ENCODE assay signal across 17 cellular contexts in genomic region chr11:10670099-10670498, GRCh38. TPM values are rescaled to one million over a fixed set of nuclear protein-coding genes. Genes with fewer than 3 reads are reported as not detected.
DNase-seq lines count a peak whose midpoint lies in the region; ATAC-seq and TF ChIP-seq lines count a peak whose summit lies in the region.
"Had no signal": no experiment of that assay in that cellular context is flagged by ENCODE, and none has a peak within 500 bp of the region (broad histone marks: within the 10 kb centered on the region; RNA-seq: fewer than 3 reads in every experiment).

No MANE protein-coding gene starts in this region.

- peak overlapping the region; percentile 54 for H2AFZ ChIP-seq in ACC112 (ENCODE audit: low read length, unreplicated experiment)

- TF ChIP-seq POLR2A in prostate gland (IDR thresholded peaks at IDR 0.05) = no peak

- H3K27me3 ChIP-seq in ACC112 (ENCODE audit: insufficient read depth, low read length) = no peaks in the 10 kb centered on the region
- no peaks in the 10 kb centered on the region for H3K27me3 ChIP-seq in dorsolateral prefrontal cortex
- no peaks in the 10 kb centered on the region for H3K27me3 ChIP-seq in prostate gland (replicated peaks; ENCODE audit: insufficient read depth)
- H3K27me3 ChIP-seq: SJSA1 had no signal

- WGBS in prostate gland = 29% methylated on average over 4 of the region's 4 CpGs

- H3K4me3 ChIP-seq in ACC112 (ENCODE audit: low read depth, low read length) (no peak overlapping the region), dorsolateral prefrontal cortex (no peak overlapping the region), prostate gland (no peak overlapping the region)
- H3K4me3 ChIP-seq: SJSA1 had no signal

- TF ChIP-seq CTCF in dorsolateral prefrontal cortex (IDR thresholded peaks at IDR 0.05 in 54 of 56, conservative IDR thresholded peaks at IDR 0.05 in 2 of 56; ENCODE audit: low read depth in 1 of 56, partially characterized antibody in 56 of 56) (no peak), prostate gland (IDR thresholded peaks at IDR 0.05) (no peak)

- H3K4me1 ChIP-seq in ACC112 (ENCODE audit: control insufficient read depth, insufficient read depth, low read length, unreplicated experiment) (peaks cover 48% of the 10 kb centered on the region), prostate gland (replicated peaks) (peaks cover 3% of the 10 kb centered on the region)

- H3K9me3 ChIP-seq in prostate gland = no peaks in the 10 kb centered on the region
- H3K9me3 ChIP-seq: SJSA1 had no signal

- H3K36me3 ChIP-seq in ACC112 (ENCODE audit: insufficient read depth, low read length) (no peaks in the 10 kb centered on the region), prostate gland (no peaks in the 10 kb centered on the region)
- H3K36me3 ChIP-seq: SJSA1 had no signal

- intact Hi-C loops in dorsolateral prefrontal cortex (cut with DNase I) = no loop called here
- intact Hi-C loops in prostate gland (cut with DNase I) = no loop called here

- H3K27ac ChIP-seq in ACC112 (ENCODE audit: low read depth, low read length) = no peak overlapping the region
- peak overlapping the region in 35 of 59 donors; percentile 3 to 74 (median 38) for H3K27ac ChIP-seq in dorsolateral prefrontal cortex
- peak overlapping the region; percentile 29 to 41 for H3K27ac ChIP-seq in prostate gland
- H3K27ac ChIP-seq: SJSA1 had no signal

- H3K79me2 ChIP-seq in ACC112 (ENCODE audit: control insufficient read depth, insufficient read depth, low read length, unreplicated experiment) = no peaks in the 10 kb centered on the region

- no peak for ATAC-seq in GM19463 (IDR thresholded peaks at IDR 0.05; ENCODE audit: unreplicated experiment)
- no peak for ATAC-seq in GM19035 (IDR thresholded peaks at IDR 0.05; ENCODE audit: unreplicated experiment)

- DNase-seq in HT-29 (ENCODE audit: low spot score) = peak; percentile 32
- DNase-seq in dorsolateral prefrontal cortex = no peak
- DNase-seq in prostate gland (ENCODE audit: low spot score) = no peak
- DNase-seq in NCI-H1105 treated with DMSO at 0.1 percent for 48 hours (lab: John Stamatoyannopoulos, UW) = no peak
- no peak for DNase-seq in NOMO-1 treated with dmso at 0.1 percent for 144 hours (lab: John Stamatoyannopoulos, UW; ENCODE audit: unreplicated experiment)
- DNase-seq: activated CD4-positive, alpha-beta T cell treated with anti-CD3 and anti-CD28 coated beads for 4 hours; activated CD8-positive, alpha-beta memory T cell treated with anti-CD3 and anti-CD28 coated beads, Interleukin-2, amount 50 U/mL, for 4 hours; activated naive CD4-positive, alpha-beta T cell; MM.1S; NCI-H2171; nucleus accumbens; T-helper 9 cell had no signal

RNA-seq across cellular contexts. Expression of gene IRAG1, which starts 23.5 kb away (rescaled TPM):
- 0.21 and 1.3 TPM in 2 replicates for total RNA-seq in HT-29 (2014; rRNA removed; shearing (Covaris generic))
- 100 to 1,000 TPM in 18 of 120 experiments, 10 to 100 TPM in 102; 39.1 to 210 (median 73.5) TPM for total RNA-seq in dorsolateral prefrontal cortex
- total RNA-seq in prostate gland = 10 to 100 TPM; 14.7 to 43.6 TPM
- total RNA-seq: epithelial cell of proximal tubule had no signal
